In the genomic region with DNA sequence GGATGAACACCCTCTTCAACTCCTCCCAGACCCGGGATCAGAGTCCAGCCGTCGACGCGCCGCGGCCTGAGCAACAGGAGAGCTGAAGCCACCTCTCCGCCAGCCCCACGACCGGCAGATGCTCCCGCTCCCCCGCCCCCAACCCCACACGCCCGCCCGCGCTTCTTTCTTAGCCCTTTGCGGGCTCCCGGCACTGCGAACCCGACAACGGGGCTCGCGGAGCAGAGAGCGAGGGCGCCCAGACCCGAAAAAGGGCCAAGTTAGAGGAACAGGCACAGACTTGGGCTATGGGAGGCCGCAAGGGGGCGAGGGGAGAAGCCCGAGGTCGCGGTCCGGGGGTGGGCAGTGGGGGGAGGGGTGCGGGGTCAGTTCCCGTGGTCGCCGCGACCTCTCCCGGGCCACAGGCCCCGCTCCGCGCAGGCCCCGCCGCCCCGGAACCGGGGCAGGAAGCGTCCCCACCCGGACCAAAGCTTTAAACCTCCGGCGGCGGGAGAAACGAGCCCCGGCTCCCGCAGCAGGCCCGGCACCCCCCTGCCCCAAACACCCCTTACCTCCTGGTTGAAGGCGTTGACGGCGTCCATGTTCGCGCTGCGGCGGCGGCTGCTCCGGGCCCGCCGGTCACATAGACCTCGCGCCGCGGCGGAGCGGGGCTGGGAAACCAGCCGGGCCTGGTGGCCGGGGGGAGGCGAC, we compare ENCODE assay signal across 1 cellular context.
A peak's percentile ranks its signal among the peaks of the same experiment; 100 is the strongest.
TF ChIP-seq lines count a peak whose summit lies in the region.

No MANE protein-coding gene starts in this region.

TF ChIP-seq in HepG2, 621 proteins besides CTCF, POLR2A, EP300 and RAD21 (continued from another document and continues in another):
- TF ChIP-seq ZNF256 (CRISPR knock-in tag; conservative IDR thresholded peaks at IDR 0.05) = no peak
- TF ChIP-seq KLF13 (CRISPR knock-in tag; IDR thresholded peaks at IDR 0.05) = no peak
- TF ChIP-seq RAD51 (IDR thresholded peaks at IDR 0.05; ENCODE audit: borderline replicate concordance) = no peak
- TF ChIP-seq, protein P1, sequence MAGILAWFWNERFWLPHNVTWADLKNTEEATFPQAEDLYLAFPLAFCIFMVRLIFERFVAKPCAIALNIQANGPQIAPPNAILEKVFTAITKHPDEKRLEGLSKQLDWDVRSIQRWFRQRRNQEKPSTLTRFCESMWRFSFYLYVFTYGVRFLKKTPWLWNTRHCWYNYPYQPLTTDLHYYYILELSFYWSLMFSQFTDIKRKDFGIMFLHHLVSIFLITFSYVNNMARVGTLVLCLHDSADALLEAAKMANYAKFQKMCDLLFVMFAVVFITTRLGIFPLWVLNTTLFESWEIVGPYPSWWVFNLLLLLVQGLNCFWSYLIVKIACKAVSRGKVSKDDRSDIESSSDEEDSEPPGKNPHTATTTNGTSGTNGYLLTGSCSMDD (CRISPR knock-in tag; IDR thresholded peaks at IDR 0.05) = no peak
- TF ChIP-seq, protein P2, sequence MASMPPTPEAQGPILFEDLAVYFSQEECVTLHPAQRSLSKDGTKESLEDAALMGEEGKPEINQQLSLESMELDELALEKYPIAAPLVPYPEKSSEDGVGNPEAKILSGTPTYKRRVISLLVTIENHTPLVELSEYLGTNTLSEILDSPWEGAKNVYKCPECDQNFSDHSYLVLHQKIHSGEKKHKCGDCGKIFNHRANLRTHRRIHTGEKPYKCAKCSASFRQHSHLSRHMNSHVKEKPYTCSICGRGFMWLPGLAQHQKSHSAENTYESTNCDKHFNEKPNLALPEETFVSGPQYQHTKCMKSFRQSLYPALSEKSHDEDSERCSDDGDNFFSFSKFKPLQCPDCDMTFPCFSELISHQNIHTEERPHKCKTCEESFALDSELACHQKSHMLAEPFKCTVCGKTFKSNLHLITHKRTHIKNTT (CRISPR knock-in tag; IDR thresholded peaks at IDR 0.05) = no peak
- TF ChIP-seq ZNF501 (CRISPR knock-in tag; IDR thresholded peaks at IDR 0.05) = no peak
- TF ChIP-seq, protein P3, sequence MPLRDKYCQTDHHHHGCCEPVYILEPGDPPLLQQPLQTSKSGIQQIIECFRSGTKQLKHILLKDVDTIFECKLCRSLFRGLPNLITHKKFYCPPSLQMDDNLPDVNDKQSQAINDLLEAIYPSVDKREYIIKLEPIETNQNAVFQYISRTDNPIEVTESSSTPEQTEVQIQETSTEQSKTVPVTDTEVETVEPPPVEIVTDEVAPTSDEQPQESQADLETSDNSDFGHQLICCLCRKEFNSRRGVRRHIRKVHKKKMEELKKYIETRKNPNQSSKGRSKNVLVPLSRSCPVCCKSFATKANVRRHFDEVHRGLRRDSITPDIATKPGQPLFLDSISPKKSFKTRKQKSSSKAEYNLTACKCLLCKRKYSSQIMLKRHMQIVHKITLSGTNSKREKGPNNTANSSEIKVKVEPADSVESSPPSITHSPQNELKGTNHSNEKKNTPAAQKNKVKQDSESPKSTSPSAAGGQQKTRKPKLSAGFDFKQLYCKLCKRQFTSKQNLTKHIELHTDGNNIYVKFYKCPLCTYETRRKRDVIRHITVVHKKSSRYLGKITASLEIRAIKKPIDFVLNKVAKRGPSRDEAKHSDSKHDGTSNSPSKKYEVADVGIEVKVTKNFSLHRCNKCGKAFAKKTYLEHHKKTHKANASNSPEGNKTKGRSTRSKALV (CRISPR knock-in tag; IDR thresholded peaks at IDR 0.05) = no peak
- no peak for TF ChIP-seq MTF2 (CRISPR knock-in tag; IDR thresholded peaks at IDR 0.05; ENCODE audit: borderline replicate concordance)
- TF ChIP-seq, protein P4, sequence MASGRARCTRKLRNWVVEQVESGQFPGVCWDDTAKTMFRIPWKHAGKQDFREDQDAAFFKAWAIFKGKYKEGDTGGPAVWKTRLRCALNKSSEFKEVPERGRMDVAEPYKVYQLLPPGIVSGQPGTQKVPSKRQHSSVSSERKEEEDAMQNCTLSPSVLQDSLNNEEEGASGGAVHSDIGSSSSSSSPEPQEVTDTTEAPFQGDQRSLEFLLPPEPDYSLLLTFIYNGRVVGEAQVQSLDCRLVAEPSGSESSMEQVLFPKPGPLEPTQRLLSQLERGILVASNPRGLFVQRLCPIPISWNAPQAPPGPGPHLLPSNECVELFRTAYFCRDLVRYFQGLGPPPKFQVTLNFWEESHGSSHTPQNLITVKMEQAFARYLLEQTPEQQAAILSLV (CRISPR knock-in tag; IDR thresholded peaks at IDR 0.05; ENCODE audit: borderline replicate concordance) = peak; percentile 12; the same call in 1 of the 2 replicates
- TF ChIP-seq, protein P5, sequence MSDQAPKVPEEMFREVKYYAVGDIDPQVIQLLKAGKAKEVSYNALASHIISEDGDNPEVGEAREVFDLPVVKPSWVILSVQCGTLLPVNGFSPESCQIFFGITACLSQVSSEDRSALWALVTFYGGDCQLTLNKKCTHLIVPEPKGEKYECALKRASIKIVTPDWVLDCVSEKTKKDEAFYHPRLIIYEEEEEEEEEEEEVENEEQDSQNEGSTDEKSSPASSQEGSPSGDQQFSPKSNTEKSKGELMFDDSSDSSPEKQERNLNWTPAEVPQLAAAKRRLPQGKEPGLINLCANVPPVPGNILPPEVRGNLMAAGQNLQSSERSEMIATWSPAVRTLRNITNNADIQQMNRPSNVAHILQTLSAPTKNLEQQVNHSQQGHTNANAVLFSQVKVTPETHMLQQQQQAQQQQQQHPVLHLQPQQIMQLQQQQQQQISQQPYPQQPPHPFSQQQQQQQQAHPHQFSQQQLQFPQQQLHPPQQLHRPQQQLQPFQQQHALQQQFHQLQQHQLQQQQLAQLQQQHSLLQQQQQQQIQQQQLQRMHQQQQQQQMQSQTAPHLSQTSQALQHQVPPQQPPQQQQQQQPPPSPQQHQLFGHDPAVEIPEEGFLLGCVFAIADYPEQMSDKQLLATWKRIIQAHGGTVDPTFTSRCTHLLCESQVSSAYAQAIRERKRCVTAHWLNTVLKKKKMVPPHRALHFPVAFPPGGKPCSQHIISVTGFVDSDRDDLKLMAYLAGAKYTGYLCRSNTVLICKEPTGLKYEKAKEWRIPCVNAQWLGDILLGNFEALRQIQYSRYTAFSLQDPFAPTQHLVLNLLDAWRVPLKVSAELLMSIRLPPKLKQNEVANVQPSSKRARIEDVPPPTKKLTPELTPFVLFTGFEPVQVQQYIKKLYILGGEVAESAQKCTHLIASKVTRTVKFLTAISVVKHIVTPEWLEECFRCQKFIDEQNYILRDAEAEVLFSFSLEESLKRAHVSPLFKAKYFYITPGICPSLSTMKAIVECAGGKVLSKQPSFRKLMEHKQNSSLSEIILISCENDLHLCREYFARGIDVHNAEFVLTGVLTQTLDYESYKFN (CRISPR knock-in tag; conservative IDR thresholded peaks at IDR 0.05) = peak; percentile 6; the same call in 1 of the 2 replicates
- TF ChIP-seq, protein P6, sequence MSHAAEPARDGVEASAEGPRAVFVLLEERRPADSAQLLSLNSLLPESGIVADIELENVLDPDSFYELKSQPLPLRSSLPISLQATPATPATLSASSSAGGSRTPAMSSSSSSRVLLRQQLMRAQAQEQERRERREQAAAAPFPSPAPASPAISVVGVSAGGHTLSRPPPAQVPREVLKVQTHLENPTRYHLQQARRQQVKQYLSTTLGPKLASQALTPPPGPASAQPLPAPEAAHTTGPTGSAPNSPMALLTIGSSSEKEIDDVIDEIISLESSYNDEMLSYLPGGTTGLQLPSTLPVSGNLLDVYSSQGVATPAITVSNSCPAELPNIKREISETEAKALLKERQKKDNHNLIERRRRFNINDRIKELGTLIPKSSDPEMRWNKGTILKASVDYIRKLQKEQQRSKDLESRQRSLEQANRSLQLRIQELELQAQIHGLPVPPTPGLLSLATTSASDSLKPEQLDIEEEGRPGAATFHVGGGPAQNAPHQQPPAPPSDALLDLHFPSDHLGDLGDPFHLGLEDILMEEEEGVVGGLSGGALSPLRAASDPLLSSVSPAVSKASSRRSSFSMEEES (CRISPR knock-in tag; IDR thresholded peaks at IDR 0.05) = no peak
- TF ChIP-seq SP1 (IDR thresholded peaks at IDR 0.05) = no peak
- TF ChIP-seq SP1 (CRISPR knock-in tag; IDR thresholded peaks at IDR 0.05) = no peak
- TF ChIP-seq, protein P7, sequence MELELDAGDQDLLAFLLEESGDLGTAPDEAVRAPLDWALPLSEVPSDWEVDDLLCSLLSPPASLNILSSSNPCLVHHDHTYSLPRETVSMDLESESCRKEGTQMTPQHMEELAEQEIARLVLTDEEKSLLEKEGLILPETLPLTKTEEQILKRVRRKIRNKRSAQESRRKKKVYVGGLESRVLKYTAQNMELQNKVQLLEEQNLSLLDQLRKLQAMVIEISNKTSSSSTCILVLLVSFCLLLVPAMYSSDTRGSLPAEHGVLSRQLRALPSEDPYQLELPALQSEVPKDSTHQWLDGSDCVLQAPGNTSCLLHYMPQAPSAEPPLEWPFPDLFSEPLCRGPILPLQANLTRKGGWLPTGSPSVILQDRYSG (CRISPR knock-in tag; IDR thresholded peaks at IDR 0.05) = no peak
- TF ChIP-seq ZNF331 (CRISPR knock-in tag; IDR thresholded peaks at IDR 0.05) = no peak
- TF ChIP-seq PHB2 (IDR thresholded peaks at IDR 0.05; ENCODE audit: partially characterized antibody) = no peak
- TF ChIP-seq, protein P8, sequence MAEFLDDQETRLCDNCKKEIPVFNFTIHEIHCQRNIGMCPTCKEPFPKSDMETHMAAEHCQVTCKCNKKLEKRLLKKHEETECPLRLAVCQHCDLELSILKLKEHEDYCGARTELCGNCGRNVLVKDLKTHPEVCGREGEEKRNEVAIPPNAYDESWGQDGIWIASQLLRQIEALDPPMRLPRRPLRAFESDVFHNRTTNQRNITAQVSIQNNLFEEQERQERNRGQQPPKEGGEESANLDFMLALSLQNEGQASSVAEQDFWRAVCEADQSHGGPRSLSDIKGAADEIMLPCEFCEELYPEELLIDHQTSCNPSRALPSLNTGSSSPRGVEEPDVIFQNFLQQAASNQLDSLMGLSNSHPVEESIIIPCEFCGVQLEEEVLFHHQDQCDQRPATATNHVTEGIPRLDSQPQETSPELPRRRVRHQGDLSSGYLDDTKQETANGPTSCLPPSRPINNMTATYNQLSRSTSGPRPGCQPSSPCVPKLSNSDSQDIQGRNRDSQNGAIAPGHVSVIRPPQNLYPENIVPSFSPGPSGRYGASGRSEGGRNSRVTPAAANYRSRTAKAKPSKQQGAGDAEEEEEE (CRISPR knock-in tag; IDR thresholded peaks at IDR 0.05; ENCODE audit: borderline replicate concordance) = no peak
- no peak for TF ChIP-seq RFX5 (IDR thresholded peaks at IDR 0.05; ENCODE audit: low read depth, low read length)
- 0 out of 2 replicates have a peak, but pooled peaks have one; percentile 13 for TF ChIP-seq MAZ (IDR thresholded peaks at IDR 0.05; ENCODE audit: borderline replicate concordance, low read depth, low read length)
- TF ChIP-seq MAZ (CRISPR knock-in tag; IDR thresholded peaks at IDR 0.05; ENCODE audit: low read depth) = no peak
- TF ChIP-seq HDAC1 (CRISPR knock-in tag; IDR thresholded peaks at IDR 0.05) = 0 out of 2 replicates have a peak, but pooled peaks have one; percentile 8
- TF ChIP-seq ZNF839 (CRISPR knock-in tag; IDR thresholded peaks at IDR 0.05; ENCODE audit: borderline replicate concordance) = no peak
- no peak for TF ChIP-seq ZNF605 (CRISPR knock-in tag; IDR thresholded peaks at IDR 0.05)
- no peak for TF ChIP-seq REPIN1 (CRISPR knock-in tag; IDR thresholded peaks at IDR 0.05; ENCODE audit: borderline replicate concordance, low read depth)
- TF ChIP-seq DNMT3B (CRISPR knock-in tag; conservative IDR thresholded peaks at IDR 0.05) = no peak
- TF ChIP-seq, protein P9, sequence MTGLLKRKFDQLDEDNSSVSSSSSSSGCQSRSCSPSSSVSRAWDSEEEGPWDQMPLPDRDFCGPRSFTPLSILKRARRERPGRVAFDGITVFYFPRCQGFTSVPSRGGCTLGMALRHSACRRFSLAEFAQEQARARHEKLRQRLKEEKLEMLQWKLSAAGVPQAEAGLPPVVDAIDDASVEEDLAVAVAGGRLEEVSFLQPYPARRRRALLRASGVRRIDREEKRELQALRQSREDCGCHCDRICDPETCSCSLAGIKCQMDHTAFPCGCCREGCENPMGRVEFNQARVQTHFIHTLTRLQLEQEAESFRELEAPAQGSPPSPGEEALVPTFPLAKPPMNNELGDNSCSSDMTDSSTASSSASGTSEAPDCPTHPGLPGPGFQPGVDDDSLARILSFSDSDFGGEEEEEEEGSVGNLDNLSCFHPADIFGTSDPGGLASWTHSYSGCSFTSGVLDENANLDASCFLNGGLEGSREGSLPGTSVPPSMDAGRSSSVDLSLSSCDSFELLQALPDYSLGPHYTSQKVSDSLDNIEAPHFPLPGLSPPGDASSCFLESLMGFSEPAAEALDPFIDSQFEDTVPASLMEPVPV (CRISPR knock-in tag; IDR thresholded peaks at IDR 0.05) = no peak
- TF ChIP-seq PHF20 (CRISPR knock-in tag; IDR thresholded peaks at IDR 0.05) = no peak
- no peak for TF ChIP-seq HMG20B (CRISPR knock-in tag; conservative IDR thresholded peaks at IDR 0.05)
- TF ChIP-seq, protein P10, sequence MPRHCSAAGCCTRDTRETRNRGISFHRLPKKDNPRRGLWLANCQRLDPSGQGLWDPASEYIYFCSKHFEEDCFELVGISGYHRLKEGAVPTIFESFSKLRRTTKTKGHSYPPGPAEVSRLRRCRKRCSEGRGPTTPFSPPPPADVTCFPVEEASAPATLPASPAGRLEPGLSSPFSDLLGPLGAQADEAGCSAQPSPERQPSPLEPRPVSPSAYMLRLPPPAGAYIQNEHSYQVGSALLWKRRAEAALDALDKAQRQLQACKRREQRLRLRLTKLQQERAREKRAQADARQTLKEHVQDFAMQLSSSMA (CRISPR knock-in tag; IDR thresholded peaks at IDR 0.05) = no peak
- no peak for TF ChIP-seq ZNF7 (CRISPR knock-in tag; IDR thresholded peaks at IDR 0.05)
- TF ChIP-seq YY1 (IDR thresholded peaks at IDR 0.05; ENCODE audit: insufficient read depth, insufficient replicate concordance, low read depth, low read length) = no peak
- no peak for TF ChIP-seq ZNF17 (CRISPR knock-in tag; IDR thresholded peaks at IDR 0.05)
- TF ChIP-seq, protein P11, sequence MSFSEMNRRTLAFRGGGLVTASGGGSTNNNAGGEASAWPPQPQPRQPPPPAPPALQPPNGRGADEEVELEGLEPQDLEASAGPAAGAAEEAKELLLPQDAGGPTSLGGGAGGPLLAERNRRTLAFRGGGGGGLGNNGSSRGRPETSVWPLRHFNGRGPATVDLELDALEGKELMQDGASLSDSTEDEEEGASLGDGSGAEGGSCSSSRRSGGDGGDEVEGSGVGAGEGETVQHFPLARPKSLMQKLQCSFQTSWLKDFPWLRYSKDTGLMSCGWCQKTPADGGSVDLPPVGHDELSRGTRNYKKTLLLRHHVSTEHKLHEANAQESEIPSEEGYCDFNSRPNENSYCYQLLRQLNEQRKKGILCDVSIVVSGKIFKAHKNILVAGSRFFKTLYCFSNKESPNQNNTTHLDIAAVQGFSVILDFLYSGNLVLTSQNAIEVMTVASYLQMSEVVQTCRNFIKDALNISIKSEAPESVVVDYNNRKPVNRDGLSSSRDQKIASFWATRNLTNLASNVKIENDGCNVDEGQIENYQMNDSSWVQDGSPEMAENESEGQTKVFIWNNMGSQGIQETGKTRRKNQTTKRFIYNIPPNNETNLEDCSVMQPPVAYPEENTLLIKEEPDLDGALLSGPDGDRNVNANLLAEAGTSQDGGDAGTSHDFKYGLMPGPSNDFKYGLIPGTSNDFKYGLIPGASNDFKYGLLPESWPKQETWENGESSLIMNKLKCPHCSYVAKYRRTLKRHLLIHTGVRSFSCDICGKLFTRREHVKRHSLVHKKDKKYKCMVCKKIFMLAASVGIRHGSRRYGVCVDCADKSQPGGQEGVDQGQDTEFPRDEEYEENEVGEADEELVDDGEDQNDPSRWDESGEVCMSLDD (CRISPR knock-in tag; IDR thresholded peaks at IDR 0.05; ENCODE audit: borderline replicate concordance) = no peak
- no peak for TF ChIP-seq ZNF432 (CRISPR knock-in tag; IDR thresholded peaks at IDR 0.05; ENCODE audit: borderline replicate concordance)
